Comparison of ENCODE assay signal across 21 cellular contexts in genomic region chr7:73774923-73775322, GRCh38. TPM values are rescaled to one million over a fixed set of nuclear protein-coding genes. Genes with fewer than 3 reads are reported as not detected.
DNase-seq lines count a peak whose midpoint lies in the region; TF ChIP-seq lines count a peak whose summit lies in the region.
"Had no signal": no experiment of that assay in that cellular context is flagged by ENCODE, and none has a peak within 500 bp of the region (broad histone marks: within the 10 kb centered on the region; RNA-seq: fewer than 3 reads in every experiment).

No MANE protein-coding gene starts in this region.

- CTCF ChIA-PET in CD8-positive, alpha-beta memory T cell (lab: Charles Lee) = no interaction called here

- no peak for TF ChIP-seq CTCF in HFFc6 (IDR thresholded peaks at IDR 0.05)

- no peaks in the 10 kb centered on the region for H3K9me3 Mint-ChIP-seq in HFFc6
- H3K9me3 Mint-ChIP-seq in CD8-positive, alpha-beta memory T cell = no peaks in the 10 kb centered on the region
- H3K9me3 Mint-ChIP-seq: naive thymus-derived CD8-positive, alpha-beta T cell; T-helper 1 cell treated with Interleukin-12 subunit alpha and Interleukin-12 subunit beta and Interleukin-4 antibody, amounts not matched to agents 30 μg/mL and 1 μg/mL, for 36 hours had no signal

- POLR2A ChIA-PET in CD8-positive, alpha-beta memory T cell (lab: Charles Lee) = no interaction called here

- peaks cover 16% of the 10 kb centered on the region for H3K4me1 Mint-ChIP-seq in HFFc6 (ENCODE audit: low read depth)
- peaks cover 0 to 9% (median 2%) of the 10 kb centered on the region in 3 donors for H3K4me1 Mint-ChIP-seq in CD8-positive, alpha-beta memory T cell

- H3K36me3 ChIP-seq in CD8-positive, alpha-beta memory T cell (ENCODE audit: insufficient read depth, low read length) = no peaks in the 10 kb centered on the region
- H3K36me3 ChIP-seq: cardiac muscle cell had no signal

- H3K27ac Mint-ChIP-seq in HFFc6 = no peak overlapping the region
- H3K27ac Mint-ChIP-seq in CD8-positive, alpha-beta memory T cell = no peak overlapping the region
- H3K27ac Mint-ChIP-seq: naive thymus-derived CD8-positive, alpha-beta T cell; T-helper 1 cell treated with Interleukin-12 subunit alpha and Interleukin-12 subunit beta and Interleukin-4 antibody, amounts not matched to agents 30 μg/mL and 1 μg/mL, for 36 hours had no signal

- H3K27ac ChIP-seq in CD8-positive, alpha-beta memory T cell (ENCODE audit: low read depth, low read length) = no peak overlapping the region
- H3K27ac ChIP-seq: C4-2B, cardiac muscle cell, hepatocyte had no signal

- no peaks in the 10 kb centered on the region for H3K36me3 Mint-ChIP-seq in HFFc6 (ENCODE audit: low read depth)
- H3K36me3 Mint-ChIP-seq in CD8-positive, alpha-beta memory T cell = no peaks in the 10 kb centered on the region
- H3K36me3 Mint-ChIP-seq: naive thymus-derived CD8-positive, alpha-beta T cell had no signal

- H3K4me3 Mint-ChIP-seq in HFFc6 = no peak overlapping the region
- H3K4me3 Mint-ChIP-seq in CD8-positive, alpha-beta memory T cell = no peak overlapping the region
- H3K4me3 Mint-ChIP-seq: naive thymus-derived CD8-positive, alpha-beta T cell; T-helper 1 cell treated with Interleukin-12 subunit alpha and Interleukin-12 subunit beta and Interleukin-4 antibody, amounts not matched to agents 30 μg/mL and 1 μg/mL, for 36 hours had no signal

- no peaks in the 10 kb centered on the region for H3K27me3 ChIP-seq in CD8-positive, alpha-beta memory T cell (ENCODE audit: insufficient read depth, low read length, poor library complexity, severe bottlenecking)
- H3K27me3 ChIP-seq: hepatocyte had no signal

- H3K4me3 ChIP-seq in CD8-positive, alpha-beta memory T cell (ENCODE audit: low read length) = no peak overlapping the region
- H3K4me3 ChIP-seq: cardiac muscle cell, hepatocyte had no signal

- H3K9me3 ChIP-seq in CD8-positive, alpha-beta memory T cell (ENCODE audit: low read length) = no peaks in the 10 kb centered on the region

- DNase-seq in Daoy (ENCODE audit: low read depth) = peak; percentile 48
- DNase-seq in HFFc6 = peak; percentile 1
- peak; percentile 60 for DNase-seq in RPMI7951 (ENCODE audit: low read depth)
- peak; percentile 30 for DNase-seq in fibroblast of peridontal ligament (ENCODE audit: extremely low read depth)
- DNase-seq in SW480 (ENCODE audit: low spot score) = no peak
- DNase-seq in hypothalamus (lab: John Stamatoyannopoulos, UW) = no peak
- DNase-seq in Ammon's horn (ENCODE audit: low spot score) = no peak
- no peak for DNase-seq in CD8-positive, alpha-beta memory T cell
- DNase-seq: activated CD4-positive, alpha-beta T cell treated with anti-CD3 and anti-CD28 coated beads for 1 hour; activated CD8-positive, alpha-beta memory T cell treated with anti-CD3 and anti-CD28 coated beads, Interleukin-2, amount 50 U/mL, for 4 hours; activated naive CD4-positive, alpha-beta T cell treated with anti-CD3 and anti-CD28 coated beads, Interleukin-2, amount 50 U/mL, for 16 hours; Kasumi-1; left ventricle myocardium superior; naive thymus-derived CD8-positive, alpha-beta T cell; NCI-H2081 treated with DMSO at 0.1 percent for 48 hours; stimulated activated CD4-positive, alpha-beta T cell treated with anti-CD3 and anti-CD28 coated beads, Interleukin-2, amount 100 ng/mL, for 24 hours had no signal

- H3K4me1 ChIP-seq in CD8-positive, alpha-beta memory T cell (ENCODE audit: insufficient read depth, low read length) = no peaks in the 10 kb centered on the region

- peaks cover 19% of the 10 kb centered on the region for H3K27me3 Mint-ChIP-seq in HFFc6 (ENCODE audit: insufficient read depth)
- peaks cover 32 to 33% of the 10 kb centered on the region in 2 donors for H3K27me3 Mint-ChIP-seq in CD8-positive, alpha-beta memory T cell

RNA-seq across cellular contexts. Expression of gene CLDN3, which starts 4.9 kb away (rescaled TPM):
- 0.11 TPM in 1 of 2 replicates, not detected in the other for total RNA-seq in Daoy (2014; rRNA removed; shearing (Covaris generic))
- total RNA-seq in HFFc6 (2021; fragmentation: NEBNext Ultra II Directional; extraction: Animal tissue kit (Norgen Biotek cat#: 25700)) = not detected
- not detected in 2 replicates for total RNA-seq in RPMI7951 (2014; rRNA removed; shearing (Covaris generic))
- total RNA-seq in CD8-positive, alpha-beta memory T cell = not detected
- not detected for polyA plus RNA-seq in CD8-positive, alpha-beta memory T cell
- total RNA-seq: G401; left ventricle myocardium superior; naive thymus-derived CD8-positive, alpha-beta T cell had no signal
- polyA plus RNA-seq: naive thymus-derived CD8-positive, alpha-beta T cell had no signal

RNA-seq across cellular contexts. Expression of gene ABHD11, which starts 36.3 kb away (rescaled TPM):
- 24.2 and 30.0 TPM in 2 replicates for total RNA-seq in Daoy (2014; rRNA removed; shearing (Covaris generic))
- 10 to 100 TPM; 10.3 to 18.6 (median 16.8) TPM for total RNA-seq in HFFc6 (2021; fragmentation: NEBNext Ultra II Directional; extraction: Animal tissue kit (Norgen Biotek cat#: 25700))
- total RNA-seq in RPMI7951 (2014; rRNA removed; shearing (Covaris generic)) = 19.8 and 20.7 TPM in 2 replicates
- 10 to 100 TPM; 23.2 to 26.5 TPM for total RNA-seq in CD8-positive, alpha-beta memory T cell
- 13.1 TPM for polyA plus RNA-seq in CD8-positive, alpha-beta memory T cell

RNA-seq across cellular contexts. Expression of gene STX1A, which starts 55.5 kb away (rescaled TPM):
- total RNA-seq in Daoy (2014; rRNA removed; shearing (Covaris generic)) = 65.7 and 133 TPM in 2 replicates
- total RNA-seq in HFFc6 (2021; fragmentation: NEBNext Ultra II Directional; extraction: Animal tissue kit (Norgen Biotek cat#: 25700)) = 10 to 100 TPM in 5 of 6 experiments, 1 to 10 TPM in 1; 9.6 to 14.7 (median 12.2) TPM
- 36.4 and 45.6 TPM in 2 replicates for total RNA-seq in RPMI7951 (2014; rRNA removed; shearing (Covaris generic))
- total RNA-seq in CD8-positive, alpha-beta memory T cell = 10 to 100 TPM; 18.4 to 18.8 TPM
- polyA plus RNA-seq in CD8-positive, alpha-beta memory T cell = 1.5 TPM

RNA-seq across cellular contexts. Expression of gene CLDN4, which starts 55.9 kb away (rescaled TPM):
- 0.15 and 1.4 TPM in 2 replicates for total RNA-seq in Daoy (2014; rRNA removed; shearing (Covaris generic))
- under 1 TPM; 0.05 to 0.47 (median 0.32) TPM for total RNA-seq in HFFc6 (2021; fragmentation: NEBNext Ultra II Directional; extraction: Animal tissue kit (Norgen Biotek cat#: 25700))
- 0.49 and 1.2 TPM in 2 replicates for total RNA-seq in RPMI7951 (2014; rRNA removed; shearing (Covaris generic))
- under 1 TPM in 1 of 2 experiments, not detected in 1; 0.15 TPM for total RNA-seq in CD8-positive, alpha-beta memory T cell
- not detected for polyA plus RNA-seq in CD8-positive, alpha-beta memory T cell
- total RNA-seq: left ventricle myocardium superior had no signal

Comparison
In these comparisons a context has a peak if more than half of its experiments do, and no peak if none do; other contexts are left out.
1. DNase-seq: peak in Daoy (single experiment), HFFc6 (single experiment), RPMI7951 (single experiment) and fibroblast of peridontal ligament (single experiment); none in SW480 (single experiment), hypothalamus (0 of 51), Ammon's horn (single experiment) and CD8-positive, alpha-beta memory T cell (0 of 5).